Comparison of ENCODE assay signal across 9 cellular contexts in genomic region chr1:116168277-116169032, GRCh38. TPM values are rescaled to one million over a fixed set of nuclear protein-coding genes. Genes with fewer than 3 reads are reported as not detected.
DNase-seq lines count a peak whose midpoint lies in the region; ATAC-seq, FAIRE-seq and TF ChIP-seq lines count a peak whose summit lies in the region.
"Had no signal": no experiment of that assay in that cellular context is flagged by ENCODE, and none has a peak within 500 bp of the region (broad histone marks: within the 10 kb centered on the region; RNA-seq: fewer than 3 reads in every experiment).

No MANE protein-coding gene starts in this region.

- peaks cover 14% of the 10 kb centered on the region for H3K4me1 ChIP-seq in CD8-positive, alpha-beta memory T cell (ENCODE audit: insufficient read depth, low read length)
- H3K4me1 ChIP-seq in HUES48 (ENCODE audit: control insufficient read depth, insufficient read depth, low read length), result peaks cover 19% of the 10 kb centered on the region
- H3K4me1 ChIP-seq in PC-3 (ENCODE audit: insufficient read depth, low read length), result no peaks in the 10 kb centered on the region

- peaks cover 0 to 1% of the 10 kb centered on the region in 2 donors for H3K27me3 Mint-ChIP-seq in CD8-positive, alpha-beta memory T cell
- peaks cover 28% of the 10 kb centered on the region for H3K27me3 Mint-ChIP-seq in WTC11 (ENCODE audit: low read depth)

- H3K9me3 ChIP-seq in CD8-positive, alpha-beta memory T cell (ENCODE audit: low read length), result no peaks in the 10 kb centered on the region
- H3K9me3 ChIP-seq in HUES48 (ENCODE audit: control insufficient read depth, insufficient read depth, low read length), result no peaks in the 10 kb centered on the region
- H3K9me3 ChIP-seq in PC-3 (ENCODE audit: low read length), result no peaks in the 10 kb centered on the region

- H3K4me2 ChIP-seq in PC-3 (ENCODE audit: low read length), result no peak overlapping the region

- peak; percentile 81 for ATAC-seq in WTC11
- no peak for ATAC-seq in PC-3

- peak; percentile 98 for TF ChIP-seq CTCF in GM20000 (IDR thresholded peaks at IDR 0.05; ENCODE audit: extremely low read depth, missing control alignments)
- TF ChIP-seq CTCF in WTC11 (IDR thresholded peaks at IDR 0.05), result peak; percentile 85
- peak; percentile 98 for TF ChIP-seq CTCF in bronchial epithelial cell (IDR thresholded peaks at IDR 0.05; ENCODE audit: insufficient read depth, low read length, severe bottlenecking)
- TF ChIP-seq CTCF in PC-3 (conservative IDR thresholded peaks at IDR 0.05; ENCODE audit: low read depth, low read length), result no peak

- intact Hi-C loops in PC-3 (cut with micrococcal nuclease), result no loop called here

- H3K27me3 ChIP-seq in CD8-positive, alpha-beta memory T cell (ENCODE audit: insufficient read depth, low read length, poor library complexity, severe bottlenecking), result peaks cover 3% of the 10 kb centered on the region
- H3K27me3 ChIP-seq in HUES48 (ENCODE audit: control insufficient read depth, insufficient read depth, low read length), result peaks cover 38% of the 10 kb centered on the region
- peaks cover 2% of the 10 kb centered on the region for H3K27me3 ChIP-seq in bronchial epithelial cell (ENCODE audit: control insufficient read depth, insufficient read depth, low read length)
- 0 out of 2 replicates have a peak, but pooled peaks cover 4% of the 10 kb centered on the region for H3K27me3 ChIP-seq in PC-3 (ENCODE audit: low read length)

- no peaks in the 10 kb centered on the region for H3K9me2 ChIP-seq in PC-3 (replicated peaks; ENCODE audit: low read length)

- H3K36me3 Mint-ChIP-seq in CD8-positive, alpha-beta memory T cell, result no peaks in the 10 kb centered on the region
- H3K36me3 Mint-ChIP-seq in WTC11, result no peaks in the 10 kb centered on the region

- POLR2A ChIA-PET in CD8-positive, alpha-beta memory T cell (lab: Charles Lee), result interaction anchor here (1.2 kb wide), 1 partner anchor 30 kb away, joined by 3 read pairs; no protein-coding TSS in a partner anchor
- POLR2A ChIA-PET in WTC11 (lab: Charles Lee) (no interaction called here), PC-3 (lab: Charles Lee; ENCODE audit: unreplicated experiment) (no interaction called here)

- H3K4me3 ChIP-seq in CD8-positive, alpha-beta memory T cell (ENCODE audit: low read length), result peak overlapping the region; percentile 73
- peak overlapping the region; percentile 77 for H3K4me3 ChIP-seq in HUES48 (ENCODE audit: low read depth, low read length)
- H3K4me3 ChIP-seq in bronchial epithelial cell (ENCODE audit: low read depth, low read length), result peak overlapping the region; percentile 59
- H3K4me3 ChIP-seq in PC-3 (ENCODE audit: low read length), result no peak overlapping the region

- peak; percentile 77 to 88 (median 79) for DNase-seq in CD8-positive, alpha-beta memory T cell
- peak; percentile 90 for DNase-seq in GM20000 (ENCODE audit: low spot score)
- DNase-seq in WTC11 (ENCODE audit: low spot score), result peak; percentile 85
- DNase-seq in bronchial epithelial cell (ENCODE audit: low read depth), result peak; percentile 36
- DNase-seq in inferior parietal cortex (ENCODE audit: extremely low spot score), result peak; percentile 77
- peak; percentile 72 to 79 for DNase-seq in stimulated activated CD4-positive, alpha-beta T cell treated with anti-CD3 and anti-CD28 coated beads, Interleukin-12 subunit alpha, Interleukin-12 subunit beta, amount 100 ng/mL, for 24 hours (ENCODE audit: low read depth in 2 of 2)
- DNase-seq in PC-3, result no peak

- H3K79me2 ChIP-seq in PC-3 (ENCODE audit: low read length), result no peaks in the 10 kb centered on the region

- H3K9ac ChIP-seq in HUES48 (ENCODE audit: low read depth, low read length), result peak overlapping the region; percentile 67
- no peak overlapping the region for H3K9ac ChIP-seq in PC-3 (ENCODE audit: low read length)

- peak overlapping the region; percentile 78 to 95 (median 88) for H3K27ac Mint-ChIP-seq in CD8-positive, alpha-beta memory T cell
- H3K27ac Mint-ChIP-seq in WTC11, result no peak overlapping the region

- no TSS peak for BruUV-seq in PC-3 (replicated peaks; lab: Mats Ljungman, UMichigan)

- H3F3A ChIP-seq in PC-3 (ENCODE audit: low read length, unreplicated experiment), result no peaks in the 10 kb centered on the region

- no peaks in the 10 kb centered on the region for H3K36me3 ChIP-seq in CD8-positive, alpha-beta memory T cell (ENCODE audit: insufficient read depth, low read length)
- H3K36me3 ChIP-seq in HUES48 (ENCODE audit: control insufficient read depth, insufficient read depth, low read length) (no peaks in the 10 kb centered on the region), bronchial epithelial cell (ENCODE audit: control insufficient read depth, insufficient read depth, low read length) (no peaks in the 10 kb centered on the region), PC-3 (ENCODE audit: low read depth, low read length) (no peaks in the 10 kb centered on the region)

- H2AFZ ChIP-seq in PC-3 (ENCODE audit: low read length), result no peak overlapping the region

- H3K9me3 Mint-ChIP-seq in CD8-positive, alpha-beta memory T cell, result no peaks in the 10 kb centered on the region
- no peaks in the 10 kb centered on the region for H3K9me3 Mint-ChIP-seq in WTC11

- CTCF ChIA-PET in CD8-positive, alpha-beta memory T cell (lab: Charles Lee), result interaction anchor here (0.6 to 5.5 kb wide), 19 partner anchors 8 to 347 kb away, joined by 3 to 33 read pairs (median 3); no protein-coding TSS in a partner anchor
- CTCF ChIA-PET in WTC11 (lab: Charles Lee), result interaction anchor here (1.0 to 1.5 kb wide), 3 partner anchors 9 to 317 kb away, joined by 3 to 7 read pairs (median 6); no protein-coding TSS in a partner anchor
- CTCF ChIA-PET in PC-3 (lab: Charles Lee), result no interaction called here

- H4K20me1 ChIP-seq in PC-3 (ENCODE audit: low read length), result no peaks in the 10 kb centered on the region

- H3K27ac ChIP-seq in CD8-positive, alpha-beta memory T cell (ENCODE audit: low read depth, low read length), result peak overlapping the region; percentile 5
- H3K27ac ChIP-seq in HUES48 (ENCODE audit: low read depth, low read length), result no peak overlapping the region
- H3K27ac ChIP-seq in PC-3 (ENCODE audit: low read length), result no peak overlapping the region
- H3K27ac ChIP-seq: VCaP had no signal

- FAIRE-seq in bronchial epithelial cell (lab: Jason Lieb, UNC), result no peak

- H3K4me3 Mint-ChIP-seq in CD8-positive, alpha-beta memory T cell, result peak overlapping the region; percentile 75 to 92 (median 82)
- peak overlapping the region; percentile 79 for H3K4me3 Mint-ChIP-seq in WTC11

- peaks cover 14 to 19% (median 16%) of the 10 kb centered on the region in 3 donors for H3K4me1 Mint-ChIP-seq in CD8-positive, alpha-beta memory T cell
- H3K4me1 Mint-ChIP-seq in WTC11, result peaks cover 24% of the 10 kb centered on the region

TF ChIP-seq in WTC11, 78 proteins besides CTCF, POLR2A, EP300 and RAD21 (continues in another document):
- no peak for TF ChIP-seq MLX (CRISPR knock-in tag; IDR thresholded peaks at IDR 0.05)
- TF ChIP-seq SOX15 (CRISPR knock-in tag; IDR thresholded peaks at IDR 0.05), result no peak
- TF ChIP-seq ZSCAN18 (CRISPR knock-in tag; IDR thresholded peaks at IDR 0.05), result no peak
- TF ChIP-seq ZNF423 (CRISPR knock-in tag; IDR thresholded peaks at IDR 0.05), result peak; percentile 87
- no peak for TF ChIP-seq AFF4 (CRISPR knock-in tag; IDR thresholded peaks at IDR 0.05; ENCODE audit: borderline replicate concordance)

RNA-seq across cellular contexts. Expression of gene MAB21L3, which starts 57.3 kb away (rescaled TPM):
- not detected for total RNA-seq in CD8-positive, alpha-beta memory T cell
- not detected for polyA plus RNA-seq in CD8-positive, alpha-beta memory T cell
- total RNA-seq in WTC11 (2021) (not detected in 3 replicates), bronchial epithelial cell (0.53 and 1.9 TPM in 2 replicates), PC-3 (2014; rRNA removed) (1.4 and 2.6 TPM in 2 replicates)
